Comparison of ENCODE assay signal across 8 cellular contexts in genomic region chr10:78973901-78974408, GRCh38.
DNase-seq lines count a peak whose midpoint lies in the region; ATAC-seq and TF ChIP-seq lines count a peak whose summit lies in the region.

No MANE protein-coding gene starts in this region.

- CTCF ChIA-PET in activated CD8-positive, alpha-beta T cell treated with anti-CD3 and anti-CD28 coated beads, Interleukin-2, amount 10 ng/mL, durations not matched to agents 7 days and 5 days (lab: Charles Lee) = interaction anchor here (1.2 to 2.6 kb wide), 9 partner anchors 10 to 96 kb away, joined by 3 to 22 read pairs (median 9); no protein-coding TSS in a partner anchor

- H3K4me3 ChIP-seq in epithelial cell of esophagus (ENCODE audit: low read length) (peak overlapping the region; percentile 13), mononuclear cell (ENCODE audit: low read length) (peak overlapping the region; percentile 28)

- no peaks in the 10 kb centered on the region for H3K27me3 Mint-ChIP-seq in activated CD8-positive, alpha-beta T cell treated with anti-CD3 and anti-CD28 coated beads, Interleukin-2, amount 10 ng/mL, durations not matched to agents 7 days and 5 days (ENCODE audit: low read depth)

- H3K36me3 Mint-ChIP-seq in activated CD8-positive, alpha-beta T cell treated with anti-CD3 and anti-CD28 coated beads, Interleukin-2, amount 10 ng/mL, durations not matched to agents 7 days and 5 days (ENCODE audit: low read depth) = no peaks in the 10 kb centered on the region

- H3K4me1 ChIP-seq in mononuclear cell (ENCODE audit: insufficient read depth, low read length) = peaks cover 19% of the 10 kb centered on the region

- H3K4me3 Mint-ChIP-seq in activated CD8-positive, alpha-beta T cell treated with anti-CD3 and anti-CD28 coated beads, Interleukin-2, amount 10 ng/mL, durations not matched to agents 7 days and 5 days = peak overlapping the region; percentile 81

- no peaks in the 10 kb centered on the region for H3K27me3 ChIP-seq in mononuclear cell (ENCODE audit: insufficient read depth, low read length)

- H3K9me3 ChIP-seq in mononuclear cell (ENCODE audit: low read depth, low read length) = no peaks in the 10 kb centered on the region

- TF ChIP-seq CTCF in AG09319 (IDR thresholded peaks at IDR 0.05; ENCODE audit: low read depth, low read length) (no peak; the same call in none of the 2 replicates), epithelial cell of esophagus (IDR thresholded peaks at IDR 0.05; ENCODE audit: insufficient read depth, low read depth, low read length, missing control alignments) (no peak)

- POLR2A ChIA-PET in activated CD8-positive, alpha-beta T cell treated with anti-CD3 and anti-CD28 coated beads, Interleukin-2, amount 10 ng/mL, durations not matched to agents 7 days and 5 days (lab: Charles Lee) = interaction anchor here (0.6 to 1.5 kb wide), 4 partner anchors 15 to 191 kb away, joined by 3 read pairs; partner anchors contain the start of gene ZMIZ1

- peak overlapping the region; percentile 91 for H3K27ac Mint-ChIP-seq in activated CD8-positive, alpha-beta T cell treated with anti-CD3 and anti-CD28 coated beads, Interleukin-2, amount 10 ng/mL, durations not matched to agents 7 days and 5 days

- peak; percentile 22 for DNase-seq in AG09319 (ENCODE audit: extremely low read depth, low read depth)
- DNase-seq in NCI-H345 (lab: John Stamatoyannopoulos, UW) = peak; percentile 90
- DNase-seq in activated CD8-positive, alpha-beta T cell treated with anti-CD3 and anti-CD28 coated beads, Interleukin-2, amount 10 ng/mL, durations not matched to agents 7 days and 5 days = peak; percentile 58
- DNase-seq in epithelial cell of esophagus (ENCODE audit: low read depth) = no peak
- DNase-seq in stimulated activated naive CD4-positive, alpha-beta T cell treated with Interleukin-2 at 50 U/mL for 16 hours (lab: John Stamatoyannopoulos, UW) = peak; percentile 53

- no peaks in the 10 kb centered on the region for H3K9me3 Mint-ChIP-seq in activated CD8-positive, alpha-beta T cell treated with anti-CD3 and anti-CD28 coated beads, Interleukin-2, amount 10 ng/mL, durations not matched to agents 7 days and 5 days (ENCODE audit: insufficient read depth)

- ATAC-seq in GM19035 (IDR thresholded peaks at IDR 0.05; ENCODE audit: unreplicated experiment) (peak; percentile 49), HG03342 (IDR thresholded peaks at IDR 0.05; ENCODE audit: unreplicated experiment) (peak; percentile 34)
- ATAC-seq in activated CD8-positive, alpha-beta T cell treated with anti-CD3 and anti-CD28 coated beads, Interleukin-2, amount 10 ng/mL, durations not matched to agents 7 days and 5 days = peak; percentile 75

- H3K4me1 Mint-ChIP-seq in activated CD8-positive, alpha-beta T cell treated with anti-CD3 and anti-CD28 coated beads, Interleukin-2, amount 10 ng/mL, durations not matched to agents 7 days and 5 days (ENCODE audit: low read depth) = peaks cover 24% of the 10 kb centered on the region
